8 cellular contexts compared by ENCODE assay signal in the genomic region with DNA sequence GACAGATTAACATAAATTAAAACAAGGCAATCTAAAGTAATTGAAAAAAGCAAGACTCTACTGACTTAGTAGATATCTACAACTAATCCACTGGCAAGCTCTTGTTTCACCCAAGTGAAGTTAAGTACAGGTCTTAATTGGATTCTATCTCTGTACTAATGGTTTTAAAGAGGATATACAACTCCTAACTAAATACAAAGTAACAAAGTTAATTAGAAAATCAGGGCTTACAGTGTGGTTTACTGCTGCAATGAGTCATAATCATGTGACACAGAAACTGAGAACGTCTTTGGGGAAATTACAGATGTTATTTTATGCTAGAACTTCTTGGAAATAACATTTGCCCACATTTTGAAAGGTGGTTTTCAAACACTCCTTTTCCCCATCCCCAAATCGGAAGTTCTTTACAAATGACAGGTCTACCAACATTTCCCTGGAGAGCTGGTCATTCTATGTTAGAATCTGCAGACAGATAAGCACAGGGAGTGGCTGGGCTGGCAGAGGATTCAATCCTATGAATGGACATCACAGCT.
A peak's percentile ranks its signal among the peaks of the same experiment; 100 is the strongest.
DNase-seq lines count a peak whose midpoint lies in the region; ATAC-seq and TF ChIP-seq lines count a peak whose summit lies in the region.

No MANE protein-coding gene starts in this region.

- peak overlapping the region; percentile 52 for H3K27ac Mint-ChIP-seq in T-helper 1 cell treated with Interleukin-12 subunit alpha and Interleukin-12 subunit beta and Interleukin-4 antibody, amounts not matched to agents 30 μg/mL and 1 μg/mL, for 36 hours

- H3K9me2 ChIP-seq in OCI-LY7 (ENCODE audit: insufficient read depth, low read length), result no peaks in the 10 kb centered on the region

- H3K4me1 Mint-ChIP-seq in T-helper 1 cell treated with Interleukin-12 subunit alpha and Interleukin-12 subunit beta and Interleukin-4 antibody, amounts not matched to agents 30 μg/mL and 1 μg/mL, for 36 hours (ENCODE audit: low read depth), result peaks cover 14% of the 10 kb centered on the region

- no peaks in the 10 kb centered on the region for H3K27me3 Mint-ChIP-seq in T-helper 1 cell treated with Interleukin-12 subunit alpha and Interleukin-12 subunit beta and Interleukin-4 antibody, amounts not matched to agents 30 μg/mL and 1 μg/mL, for 36 hours (ENCODE audit: low read depth)

- H3K4me1 ChIP-seq in OCI-LY7 (ENCODE audit: insufficient read depth, low read length, poor library complexity, severe bottlenecking), result no peaks in the 10 kb centered on the region

- ATAC-seq in GM18499 (IDR thresholded peaks at IDR 0.05; ENCODE audit: insufficient read depth, unreplicated experiment) (peak; percentile 44), HG02588 (IDR thresholded peaks at IDR 0.05; ENCODE audit: unreplicated experiment) (peak; percentile 71)

- TF ChIP-seq CTCF in kidney epithelial cell (IDR thresholded peaks at IDR 0.05; ENCODE audit: insufficient read depth, low read length, poor library complexity, severe bottlenecking) (no peak), OCI-LY7 (conservative IDR thresholded peaks at IDR 0.05; ENCODE audit: low read length) (no peak)

- no peaks in the 10 kb centered on the region for H3K79me2 ChIP-seq in OCI-LY7 (ENCODE audit: insufficient read depth, low read depth, low read length)

- H3K36me3 Mint-ChIP-seq in T-helper 1 cell treated with Interleukin-12 subunit alpha and Interleukin-12 subunit beta and Interleukin-4 antibody, amounts not matched to agents 30 μg/mL and 1 μg/mL, for 36 hours (ENCODE audit: low read depth), result peaks cover 21% of the 10 kb centered on the region

- H2AFZ ChIP-seq in OCI-LY7 (ENCODE audit: low read length), result no peak overlapping the region

- H3K4me3 Mint-ChIP-seq in T-helper 1 cell treated with Interleukin-12 subunit alpha and Interleukin-12 subunit beta and Interleukin-4 antibody, amounts not matched to agents 30 μg/mL and 1 μg/mL, for 36 hours, result peak overlapping the region; percentile 61

- H3K36me3 ChIP-seq in kidney epithelial cell (ENCODE audit: control insufficient read depth, insufficient read depth, low read length) (peaks cover 2% of the 10 kb centered on the region), OCI-LY7 (ENCODE audit: insufficient read depth, low read length) (0 out of 2 replicates have a peak, but pooled peaks cover 3% of the 10 kb centered on the region)

- peaks cover 3% of the 10 kb centered on the region for H3K9me3 Mint-ChIP-seq in T-helper 1 cell treated with Interleukin-12 subunit alpha and Interleukin-12 subunit beta and Interleukin-4 antibody, amounts not matched to agents 30 μg/mL and 1 μg/mL, for 36 hours

- no TSS peak for BruUV-seq in OCI-LY7 (replicated peaks; lab: Mats Ljungman, UMichigan)

- H3K27ac ChIP-seq in OCI-LY7 (ENCODE audit: low read depth, low read length, poor library complexity, severe bottlenecking), result no peak overlapping the region

- H3K4me3 ChIP-seq in kidney epithelial cell (ENCODE audit: low read depth, low read length) (no peak overlapping the region), OCI-LY7 (ENCODE audit: low read depth, low read length, poor library complexity, severe bottlenecking) (no peak overlapping the region)

- H3K27me3 ChIP-seq in kidney epithelial cell (ENCODE audit: control insufficient read depth, insufficient read depth, low read length), result no peaks in the 10 kb centered on the region

- CTCF ChIA-PET in OCI-LY7 (lab: Charles Lee; ENCODE audit: unreplicated experiment), result no interaction called here

- peak; percentile 31 for DNase-seq in kidney epithelial cell (ENCODE audit: low read depth)
- DNase-seq in OCI-LY7 (ENCODE audit: low spot score), result no peak
- no peak for DNase-seq in hepatic stellate cell (ENCODE audit: low spot score)
- no peak for DNase-seq in NCI-H1417 treated with DMSO at 0.1 percent for 48 hours (lab: John Stamatoyannopoulos, UW)
- no peak for DNase-seq in cerebellum (ENCODE audit: low spot score)

- no peaks in the 10 kb centered on the region for H3K9me3 ChIP-seq in OCI-LY7 (ENCODE audit: low read length)

- no peaks in the 10 kb centered on the region for H4K20me1 ChIP-seq in OCI-LY7 (ENCODE audit: insufficient read depth, low read length)

- H3K4me2 ChIP-seq in OCI-LY7 (ENCODE audit: low read length), result no peak overlapping the region

- intact Hi-C loops in OCI-LY7 (cut with micrococcal nuclease; ENCODE audit: unreplicated experiment), result no loop called here

- POLR2A ChIA-PET in OCI-LY7 (lab: Charles Lee), result no interaction called here
